ENCODE assay signal across 19 cellular contexts in genomic region chr5:90294604-90295003, GRCh38.
DNase-seq lines count a peak whose midpoint lies in the region; ATAC-seq and TF ChIP-seq lines count a peak whose summit lies in the region.
"Had no signal": no experiment of that assay in that cellular context is flagged by ENCODE, and none has a peak within 500 bp of the region (broad histone marks: within the 10 kb centered on the region; RNA-seq: fewer than 3 reads in every experiment).

No MANE protein-coding gene starts in this region.

- no peaks in the 10 kb centered on the region for H4K20me1 ChIP-seq in DND-41 (ENCODE audit: insufficient read depth, low read length)

- H3K4me2 ChIP-seq in DND-41 (ENCODE audit: insufficient read depth, low read length), result no peak overlapping the region

- no peaks in the 10 kb centered on the region for H3K36me3 ChIP-seq in DND-41 (ENCODE audit: insufficient read depth, low read length)
- H3K36me3 ChIP-seq: suprapubic skin had no signal

- H3K27me3 ChIP-seq in DND-41 (ENCODE audit: insufficient read depth, low read length, poor library complexity), result no peaks in the 10 kb centered on the region
- H3K27me3 ChIP-seq: suprapubic skin had no signal

- H3K79me2 ChIP-seq in DND-41 (ENCODE audit: insufficient read depth, low read length), result no peaks in the 10 kb centered on the region

- no peaks in the 10 kb centered on the region for H3K4me1 ChIP-seq in DND-41 (ENCODE audit: insufficient read depth, low read length)
- H3K4me1 ChIP-seq: suprapubic skin had no signal

- H3K4me3 ChIP-seq in DND-41 (ENCODE audit: low read depth in 1 of 2, low read length in 2 of 2) (no peak overlapping the region), GM12875 (ENCODE audit: low read depth, low read length) (no peak overlapping the region), cardiac fibroblast (replicated peaks in 1 of 2; ENCODE audit: low read depth in 2 of 2, low read length in 2 of 2) (no peak overlapping the region)
- H3K4me3 ChIP-seq: psoas muscle, suprapubic skin had no signal

- H2AFZ ChIP-seq in DND-41 (ENCODE audit: low read depth, low read length), result no peak overlapping the region

- no peak for DNase-seq in DND-41
- DNase-seq in NCI-H345 treated with DMSO at 0.1 percent for 48 hours (lab: John Stamatoyannopoulos, UW; ENCODE audit: unreplicated experiment), result peak; percentile 37
- peak in 1 of 2 donors; percentile 4 for DNase-seq in cardiac fibroblast (ENCODE audit: low read depth in 2 of 2)
- DNase-seq in activated CD4-positive, alpha-beta T cell treated with anti-CD3 and anti-CD28 coated beads for 4 hours, result no peak
- no peak for DNase-seq in COR-L47 (lab: John Stamatoyannopoulos, UW)
- DNase-seq in activated gamma-delta T cell treated with Interleukin-2 at 50 U/mL for 16 hours, result no peak
- DNase-seq: activated CD4-positive, CD25-positive, alpha-beta regulatory T cell; activated T-cell treated with anti-CD3 and anti-CD28 coated beads, Interleukin-2, amount 50 U/mL, for 72 hours; foreskin melanocyte; left colon; midbrain; MV-4-11; NCI-H2107; nephron progenitor cell; psoas muscle; SHP77 treated with DMSO at 0.1 percent for 48 hours; T-helper 2 cell had no signal

- H3K27ac ChIP-seq in DND-41 (ENCODE audit: low read length), result no peak overlapping the region
- H3K27ac ChIP-seq: psoas muscle, suprapubic skin had no signal

- no peaks in the 10 kb centered on the region for H3K9me3 ChIP-seq in DND-41 (ENCODE audit: insufficient read depth, low read length, severe bottlenecking)
- H3K9me3 ChIP-seq: psoas muscle, suprapubic skin had no signal

- TF ChIP-seq CTCF in DND-41 (IDR thresholded peaks at IDR 0.05; ENCODE audit: borderline replicate concordance, extremely low read depth, low read length, poor library complexity, severe bottlenecking), result peak; percentile 13
- peak; percentile 26; the same call in 1 of the 2 replicates for TF ChIP-seq CTCF in GM12875 (IDR thresholded peaks at IDR 0.05; ENCODE audit: borderline replicate concordance, insufficient read depth, low read depth, low read length)
- peak; percentile 6 for TF ChIP-seq CTCF in cardiac fibroblast (IDR thresholded peaks at IDR 0.05; ENCODE audit: low read depth, low read length)

- no peak for ATAC-seq in DND-41 (ENCODE audit: insufficient read depth, low read depth)
- ATAC-seq: activated T-cell treated with anti-CD3 and anti-CD28 coated beads, Interleukin-2, amount 50 U/mL, for 72 hours; left colon; psoas muscle had no signal

- H3K9ac ChIP-seq in DND-41 (ENCODE audit: low read depth, low read length), result no peak overlapping the region
